Comparison of ENCODE assay signal across 19 cellular contexts in the genomic region with DNA sequence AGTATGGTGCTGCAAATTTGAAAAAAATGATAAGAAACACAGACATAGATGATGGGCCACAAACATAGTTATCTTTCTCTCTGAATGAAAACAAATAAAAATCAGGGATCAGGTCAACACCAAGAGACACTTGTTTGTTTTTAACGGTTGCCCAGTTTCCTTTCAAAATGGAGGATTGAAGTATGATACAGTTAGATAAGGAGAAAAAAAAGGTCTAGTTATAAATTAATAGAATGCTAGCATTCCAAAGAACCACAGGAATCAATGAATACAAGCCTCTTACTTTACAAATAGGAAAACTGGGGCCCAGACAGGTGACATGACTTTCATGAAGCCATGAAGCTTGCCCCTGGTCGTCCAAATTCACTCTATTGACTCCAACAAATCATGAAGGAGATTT.
"Had no signal": no experiment of that assay in that cellular context is flagged by ENCODE, and none has a peak within 500 bp of the region (broad histone marks: within the 10 kb centered on the region; RNA-seq: fewer than 3 reads in every experiment).

No MANE protein-coding gene starts in this region.

- H3K36me3 Mint-ChIP-seq: naive thymus-derived CD4-positive, alpha-beta T cell had no signal

- H3K9me3 Mint-ChIP-seq: naive thymus-derived CD4-positive, alpha-beta T cell; nephron progenitor cell had no signal

- H3K27ac Mint-ChIP-seq: naive thymus-derived CD4-positive, alpha-beta T cell; nephron progenitor cell had no signal

- H3K4me1 ChIP-seq: parathyroid adenoma, stomach, transverse colon had no signal

- H3K27me3 ChIP-seq: esophagus squamous epithelium, gastroesophageal sphincter, right atrium auricular region, stomach, transverse colon had no signal

- FAIRE-seq: small intestine had no signal

- H3K27ac ChIP-seq: esophagus squamous epithelium, gastroesophageal sphincter, left ventricle myocardium inferior, parathyroid adenoma, right atrium auricular region, stomach, thoracic aorta, transverse colon had no signal

- H3K36me3 ChIP-seq: esophagus squamous epithelium, gastroesophageal sphincter, left ventricle myocardium inferior, right atrium auricular region, stomach, thoracic aorta, transverse colon had no signal

- H3K9me3 ChIP-seq: esophagus squamous epithelium, gastroesophageal sphincter, left ventricle myocardium inferior, right atrium auricular region, stomach, thoracic aorta, transverse colon had no signal

- H3K4me3 Mint-ChIP-seq: naive thymus-derived CD4-positive, alpha-beta T cell; nephron progenitor cell had no signal

- H3K4me3 ChIP-seq: esophagus squamous epithelium, gastroesophageal sphincter, left ventricle myocardium inferior, lung, right atrium auricular region, stomach, thoracic aorta, transverse colon had no signal

- H3K4me1 Mint-ChIP-seq: naive thymus-derived CD4-positive, alpha-beta T cell had no signal

- DNase-seq: effector memory CD4-positive, alpha-beta T cell; esophagus squamous epithelium; foreskin fibroblast; head of caudate nucleus; hippocampal formation; left ventricle myocardium inferior; naive thymus-derived CD4-positive, alpha-beta T cell; nephron progenitor cell; small intestine; stimulated activated CD4-positive, alpha-beta T cell treated with anti-CD3 and anti-CD28 coated beads, Interleukin-12 subunit alpha, Interleukin-12 subunit beta, amount 100 ng/mL, for 4 hours; stimulated activated naive CD4-positive, alpha-beta T cell; stomach; substantia nigra; transverse colon had no signal

- ATAC-seq: gastroesophageal sphincter; naive thymus-derived CD4-positive, alpha-beta T cell had no signal
